Comparison of ENCODE assay signal across 22 cellular contexts in the genomic region with DNA sequence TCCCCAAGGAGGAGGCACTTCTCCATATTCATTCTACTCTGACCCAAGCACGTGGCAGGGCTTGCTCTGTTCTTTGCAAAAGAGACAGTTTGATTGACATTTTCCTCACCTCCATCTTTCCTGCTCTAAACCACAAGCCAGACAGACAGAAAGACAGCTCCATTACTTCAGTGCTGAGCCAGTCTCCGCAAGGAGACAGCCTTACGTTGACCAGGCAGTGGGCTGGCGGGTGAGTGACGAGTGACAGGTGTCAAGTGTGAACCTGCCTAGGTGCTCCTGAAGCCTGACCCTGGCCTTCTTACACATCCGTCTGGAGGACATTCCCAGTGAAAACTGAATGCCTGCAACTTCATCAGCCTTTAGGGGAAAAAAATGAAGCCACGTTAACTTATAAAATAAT.
DNase-seq lines count a peak whose midpoint lies in the region; ATAC-seq, FAIRE-seq and TF ChIP-seq lines count a peak whose summit lies in the region.
"Had no signal": no experiment of that assay in that cellular context is flagged by ENCODE, and none has a peak within 500 bp of the region (broad histone marks: within the 10 kb centered on the region; RNA-seq: fewer than 3 reads in every experiment).

No MANE protein-coding gene starts in this region.

- H3K79me1 ChIP-seq in mesenchymal stem cell (replicated peaks; ENCODE audit: low read length, poor library complexity, severe bottlenecking) = no peaks in the 10 kb centered on the region

- no peak overlapping the region for H2BK12ac ChIP-seq in mesenchymal stem cell (ENCODE audit: low read length in 2 of 2)

- no peak for TF ChIP-seq CTCF in left ventricle myocardium inferior (IDR thresholded peaks at IDR 0.05; ENCODE audit: borderline replicate concordance)
- no peak for TF ChIP-seq CTCF in heart left ventricle (IDR thresholded peaks at IDR 0.05)
- no peak for TF ChIP-seq CTCF in astrocyte (IDR thresholded peaks at IDR 0.05; ENCODE audit: insufficient read depth, low read depth, low read length)

- peaks cover 25% of the 10 kb centered on the region for H3K4me1 Mint-ChIP-seq in astrocyte (ENCODE audit: low read depth, unreplicated experiment)
- H3K4me1 Mint-ChIP-seq: CD4-positive, alpha-beta memory T cell had no signal

- FAIRE-seq in astrocyte (lab: Jason Lieb, UNC) (no peak), urothelium cell line (lab: Jason Lieb, UNC) (peak; percentile 82)
- FAIRE-seq: A204.1, GM12892, GM18507, H54 had no signal

- H3K79me2 ChIP-seq in astrocyte (ENCODE audit: insufficient read depth, low read length) = no peaks in the 10 kb centered on the region

- H3K27ac ChIP-seq in left ventricle myocardium inferior (replicated peaks) = peak overlapping the region; percentile 18
- no peak overlapping the region for H3K27ac ChIP-seq in heart left ventricle
- no peak overlapping the region for H3K27ac ChIP-seq in astrocyte (ENCODE audit: low read depth, low read length)
- H3K27ac ChIP-seq in mesenchymal stem cell (ENCODE audit: low read length, poor library complexity, severe bottlenecking) = peak overlapping the region; percentile 88
- H3K27ac ChIP-seq: HL-60 had no signal

- DNase-seq in left ventricle myocardium inferior = no peak
- no peak for DNase-seq in heart left ventricle
- no peak for DNase-seq in astrocyte (ENCODE audit: low read depth)
- DNase-seq in mesenchymal stem cell = no peak
- no peak for DNase-seq in urothelium cell line (ENCODE audit: low spot score)
- DNase-seq in T1000 (lab: John Stamatoyannopoulos, UW) = no peak
- DNase-seq in DMS79 treated with DMSO at 0.1 percent for 48 hours (lab: John Stamatoyannopoulos, UW) = no peak
- DNase-seq: CD4-positive, alpha-beta memory T cell; EL; HFFc6; Karpas-422; MG63; NCI-H1105; NCI-H1694; Right ventricle myocardium superior had no signal

- no peak for TF ChIP-seq POLR2A in heart left ventricle (IDR thresholded peaks at IDR 0.05)

- H3K27ac Mint-ChIP-seq in astrocyte (ENCODE audit: unreplicated experiment) = peak overlapping the region; percentile 73
- H3K27ac Mint-ChIP-seq: CD4-positive, alpha-beta memory T cell; HFFc6; IgD-negative memory B cell had no signal

- H3K9me3 Mint-ChIP-seq in astrocyte (ENCODE audit: unreplicated experiment) = peaks cover 3% of the 10 kb centered on the region

- no peak overlapping the region for H2BK120ac ChIP-seq in mesenchymal stem cell (ENCODE audit: low read depth, low read length)

- no peak overlapping the region for H3K4me3 Mint-ChIP-seq in astrocyte (ENCODE audit: unreplicated experiment)
- H3K4me3 Mint-ChIP-seq: CD4-positive, alpha-beta memory T cell; HFFc6; IgD-negative memory B cell had no signal

- H3K18ac ChIP-seq in mesenchymal stem cell (ENCODE audit: low read depth in 1 of 2, low read length in 2 of 2) = peak overlapping the region in 1 of 2 experiments; percentile 42

- 80 to 89% (median 87%) methylated on average over 7 of the region's 7 CpGs for WGBS in heart left ventricle, 4 donors
- 80% methylated on average over 6 of the region's 7 CpGs for WGBS in mesenchymal stem cell

- peaks cover 16% of the 10 kb centered on the region for H3K9me3 ChIP-seq in left ventricle myocardium inferior (replicated peaks)
- H3K9me3 ChIP-seq in heart left ventricle = peaks cover 0 to 18% (median 0%) of the 10 kb centered on the region in 12 donors
- H3K9me3 ChIP-seq in astrocyte (ENCODE audit: insufficient read depth, low read depth, low read length) = no peaks in the 10 kb centered on the region
- peaks cover 10% of the 10 kb centered on the region for H3K9me3 ChIP-seq in mesenchymal stem cell (ENCODE audit: control insufficient read depth, low read length)

- peaks cover 2% of the 10 kb centered on the region for H3K36me3 Mint-ChIP-seq in astrocyte (ENCODE audit: low read depth, unreplicated experiment)
- H3K36me3 Mint-ChIP-seq: CD4-positive, alpha-beta memory T cell; IgD-negative memory B cell had no signal

- no peak overlapping the region for H2BK5ac ChIP-seq in mesenchymal stem cell (ENCODE audit: low read depth, low read length, poor library complexity, severe bottlenecking)

- H3K23ac ChIP-seq in mesenchymal stem cell (ENCODE audit: low read length in 2 of 2) = no peak overlapping the region

- peak overlapping the region; percentile 54 for H2BK15ac ChIP-seq in mesenchymal stem cell (ENCODE audit: low read depth, poor library complexity, severe bottlenecking)

- H3K9ac ChIP-seq in astrocyte (ENCODE audit: low read length) (no peak overlapping the region), mesenchymal stem cell (ENCODE audit: low read length) (no peak overlapping the region)

- H3K14ac ChIP-seq in mesenchymal stem cell (ENCODE audit: low read length in 2 of 2) = no peak overlapping the region

- no peaks in the 10 kb centered on the region for H3K36me3 ChIP-seq in left ventricle myocardium inferior
- H3K36me3 ChIP-seq in heart left ventricle = no peaks in the 10 kb centered on the region
- no peaks in the 10 kb centered on the region for H3K36me3 ChIP-seq in astrocyte (ENCODE audit: insufficient read depth, low read length)
- H3K36me3 ChIP-seq in mesenchymal stem cell (ENCODE audit: control insufficient read depth in 1 of 2, insufficient read depth in 2 of 2, low read depth in 1 of 2, low read length in 2 of 2) = no peaks in the 10 kb centered on the region
- H3K36me3 ChIP-seq: MG63 had no signal

- H4K91ac ChIP-seq in mesenchymal stem cell (ENCODE audit: low read length) = peak overlapping the region; percentile 78

- peaks cover 17% of the 10 kb centered on the region for H3K4me1 ChIP-seq in left ventricle myocardium inferior
- peaks cover 0 to 13% (median 2%) of the 10 kb centered on the region in 12 donors for H3K4me1 ChIP-seq in heart left ventricle
- peaks cover 2% of the 10 kb centered on the region for H3K4me1 ChIP-seq in astrocyte (ENCODE audit: insufficient read depth, low read length)
- peaks cover 12% of the 10 kb centered on the region for H3K4me1 ChIP-seq in mesenchymal stem cell (ENCODE audit: control insufficient read depth, insufficient read depth, low read depth, low read length)

- no peaks in the 10 kb centered on the region for H3K27me3 Mint-ChIP-seq in astrocyte (ENCODE audit: low read depth, unreplicated experiment)
- H3K27me3 Mint-ChIP-seq: IgD-negative memory B cell had no signal

- intact Hi-C loops in left ventricle myocardium inferior (cut with micrococcal nuclease) (loop anchor here (2.0 kb wide), 1 partner anchor 551 kb away; no protein-coding TSS in a partner anchor), heart left ventricle (cut with DNase I) (loop anchor here (2.0 to 10.0 kb wide), 12 partner anchors 60 to 553 kb away; no protein-coding TSS in a partner anchor)

- H3K4ac ChIP-seq in mesenchymal stem cell (ENCODE audit: low read depth in 1 of 2, low read length in 2 of 2) = no peak overlapping the region

- H4K20me1 ChIP-seq in astrocyte (ENCODE audit: insufficient read depth, low read length) = no peaks in the 10 kb centered on the region

- H2AFZ ChIP-seq in astrocyte (ENCODE audit: low read depth, low read length) (no peak overlapping the region), mesenchymal stem cell (ENCODE audit: low read depth, low read length) (no peak overlapping the region)

- H3K4me3 ChIP-seq in left ventricle myocardium inferior (no peak overlapping the region), heart left ventricle (no peak overlapping the region), astrocyte (ENCODE audit: insufficient read depth, low read depth, low read length) (no peak overlapping the region), mesenchymal stem cell (ENCODE audit: insufficient read depth in 1 of 2, low read depth in 1 of 2, low read length in 2 of 2) (no peak overlapping the region)
- H3K4me3 ChIP-seq: MG63 had no signal

- H3K4me2 ChIP-seq in astrocyte (ENCODE audit: low read length) (no peak overlapping the region), mesenchymal stem cell (ENCODE audit: low read length, poor library complexity, severe bottlenecking) (no peak overlapping the region)

- H2AK5ac ChIP-seq in mesenchymal stem cell (ENCODE audit: low read length, severe bottlenecking) = peak overlapping the region; percentile 89

- no peaks in the 10 kb centered on the region for H3K27me3 ChIP-seq in left ventricle myocardium inferior (ENCODE audit: low read depth)
- no peaks in the 10 kb centered on the region for H3K27me3 ChIP-seq in heart left ventricle
- H3K27me3 ChIP-seq in astrocyte (ENCODE audit: insufficient read depth, low read length) = no peaks in the 10 kb centered on the region
- H3K27me3 ChIP-seq in mesenchymal stem cell (ENCODE audit: control insufficient read depth in 1 of 2, insufficient read depth in 1 of 2, low read length in 2 of 2) = no peaks in the 10 kb centered on the region
- H3K27me3 ChIP-seq: MG63 had no signal

- no peak for ATAC-seq in heart left ventricle
- ATAC-seq in HG02973 (IDR thresholded peaks at IDR 0.05; ENCODE audit: unreplicated experiment) = no peak

- no peak overlapping the region for H4K8ac ChIP-seq in mesenchymal stem cell (ENCODE audit: low read length)

Comparison
In these comparisons a context has a peak if more than half of its experiments do, and no peak if none do; other contexts are left out.
1. H3K27ac ChIP-seq: peak in left ventricle myocardium inferior (single experiment) and mesenchymal stem cell (single experiment); none in heart left ventricle (0 of 12) and astrocyte (single experiment).